ENCODE assay signal across 32 cellular contexts in genomic region chr18:39486268-39486667, GRCh38.
DNase-seq lines count a peak whose midpoint lies in the region; ATAC-seq, FAIRE-seq and TF ChIP-seq lines count a peak whose summit lies in the region.
"Had no signal": no experiment of that assay in that cellular context is flagged by ENCODE, and none has a peak within 500 bp of the region (broad histone marks: within the 10 kb centered on the region; RNA-seq: fewer than 3 reads in every experiment).

No MANE protein-coding gene starts in this region.

- H3K27me3 ChIP-seq in BJ (ENCODE audit: control insufficient read depth, insufficient read depth, low read length), result no peaks in the 10 kb centered on the region
- no peaks in the 10 kb centered on the region for H3K27me3 ChIP-seq in H1 (replicated peaks in 1 of 4; ENCODE audit: control insufficient read depth in 3 of 4, extremely low read depth in 1 of 4, insufficient read depth in 3 of 4, low read length in 3 of 4)
- H3K27me3 ChIP-seq: gastrocnemius medialis, right atrium auricular region, uterus had no signal

- H3K4me1 ChIP-seq in H1 (replicated peaks in 1 of 4; ENCODE audit: control insufficient read depth in 3 of 4, insufficient read depth in 4 of 4, low read length in 3 of 4) (peaks cover 0 to 3% (median 0%) of the 10 kb centered on the region in 4 experiments; a peak in 1 of 7 replicates), kidney (ENCODE audit: control insufficient read depth in 1 of 2, insufficient read depth in 1 of 2, low read depth in 1 of 2, low read length in 2 of 2) (no peaks in the 10 kb centered on the region)
- H3K4me1 ChIP-seq: gastrocnemius medialis, right atrium auricular region, uterus had no signal

- TF ChIP-seq CTCF in BJ (IDR thresholded peaks at IDR 0.05; ENCODE audit: insufficient read depth, low read depth, low read length) (0 out of 2 replicates have a peak, but pooled peaks have one; percentile 8), LNCaP clone FGC (IDR thresholded peaks at IDR 0.05; ENCODE audit: control insufficient read depth, extremely low read depth, insufficient read depth) (0 out of 2 replicates have a peak, but pooled peaks have one; percentile 10), H1 (IDR thresholded peaks at IDR 0.05; ENCODE audit: control extremely low read depth in 1 of 3, insufficient read depth in 1 of 3, low read depth in 1 of 3, low read length in 3 of 3) (peak in 2 of 3 experiments; percentile 53 to 61; a peak in 3 of 4 replicates), kidney (IDR thresholded peaks at IDR 0.05; ENCODE audit: borderline replicate concordance, extremely low read depth, insufficient read depth) (peak; percentile 13), GM10266 (IDR thresholded peaks at IDR 0.05; ENCODE audit: control insufficient read depth, insufficient read depth, low read depth, missing control alignments) (no peak)

- H2BK15ac ChIP-seq in H1 (ENCODE audit: low read length), result no peak overlapping the region

- CTCF ChIA-PET in BJ (lab: Yijun Ruan, JAX) (no interaction called here), H1 (lab: Charles Lee; ENCODE audit: partially characterized antibody) (interaction anchor here (1.0 to 1.3 kb wide), 3 partner anchors 11 to 353 kb away, joined by 3 read pairs; no protein-coding TSS in a partner anchor)

- no peak for DNase-seq in BJ (ENCODE audit: low read depth)
- DNase-seq in LNCaP clone FGC (ENCODE audit: low read depth), result no peak
- DNase-seq in H1 (ENCODE audit: low read depth in 1 of 2, low spot score in 2 of 2), result peak in 1 of 2 experiments; percentile 1
- no peak for DNase-seq in kidney
- no peak for DNase-seq in GM10266 (ENCODE audit: extremely low spot score)
- no peak for DNase-seq in middle frontal gyrus (ENCODE audit: extremely low spot score, low spot score)
- no peak for DNase-seq in NCI-H1048 (lab: John Stamatoyannopoulos, UW)
- DNase-seq: activated CD4-positive, alpha-beta T cell treated with anti-CD3 and anti-CD28 coated beads, Interleukin-2, amount 10 ng/mL, durations not matched to agents 24 days and 14 days; activated CD8-positive, alpha-beta memory T cell treated with anti-CD3 and anti-CD28 coated beads for 24 hours; anterior cingulate cortex; CD4-positive, alpha-beta memory T cell; cortex of kidney; DND-41; effector memory CD4-positive, alpha-beta T cell; erythroblast; gastrocnemius medialis; HCEC 1CT; left colon; NCI-H1092; NCI-H1694; NCI-H446 treated with DMSO at 0.1 percent for 48 hours; NCI-H774; posterior cingulate gyrus; SHP77 treated with DMSO at 0.1 percent for 48 hours; stimulated activated CD4-positive, alpha-beta T cell treated with anti-CD3 and anti-CD28 coated beads, Interleukin-2, amount 100 ng/mL, for 24 hours; stimulated activated naive CD8-positive, alpha-beta T cell treated with anti-CD3 and anti-CD28 coated beads, Interleukin-15, Interleukin-2, amounts not matched to agents 100 U/mL and 50 U/mL, for 24 hours; uterus had no signal

- H3K9me3 ChIP-seq in H1 (ENCODE audit: insufficient read depth in 2 of 2, low read depth in 1 of 2, low read length in 1 of 2) (no peaks in the 10 kb centered on the region), kidney (ENCODE audit: control insufficient read depth in 1 of 2, low read length in 2 of 2) (no peaks in the 10 kb centered on the region)
- H3K9me3 ChIP-seq: gastrocnemius medialis, right atrium auricular region, uterus had no signal

- no peaks in the 10 kb centered on the region for H3K79me1 ChIP-seq in H1 (ENCODE audit: low read depth, low read length)

- H2BK120ac ChIP-seq in H1 (replicated peaks; ENCODE audit: low read depth, low read length), result no peak overlapping the region

- H4K20me1 ChIP-seq in H1 (replicated peaks in 1 of 2; ENCODE audit: control insufficient read depth in 1 of 2, insufficient read depth in 2 of 2, low read length in 2 of 2), result no peaks in the 10 kb centered on the region

- H3K18ac ChIP-seq in H1 (ENCODE audit: extremely low read depth, low read length), result no peak overlapping the region

- no peak overlapping the region for H3K9ac ChIP-seq in H1 (replicated peaks in 1 of 4; ENCODE audit: extremely low read depth in 1 of 4, low read depth in 3 of 4, low read length in 3 of 4)
- no peak overlapping the region for H3K9ac ChIP-seq in kidney (ENCODE audit: low read length in 2 of 2)

- no peak overlapping the region for H4K8ac ChIP-seq in H1 (ENCODE audit: extremely low read depth, insufficient read depth, low read length)

- H3K4me3 ChIP-seq in BJ (ENCODE audit: low read depth, low read length) (no peak overlapping the region), LNCaP clone FGC (ENCODE audit: low read depth, low read length) (no peak overlapping the region), H1 (ENCODE audit: extremely low read depth in 1 of 4, insufficient read depth in 2 of 4, low read depth in 3 of 4, low read length in 4 of 4) (no peak overlapping the region), kidney (ENCODE audit: low read length in 2 of 2) (no peak overlapping the region)
- H3K4me3 ChIP-seq: gastrocnemius medialis, right atrium auricular region, uterus had no signal

- 96% methylated on average over 3 of the region's 3 CpGs; no CpG with 5 or more reads in 1 of the 2 experiments for WGBS in H1 (ENCODE audit: extremely low coverage in 1 of 2, insufficient coverage in 1 of 2, insufficient read length in 1 of 2, insufficient replicate concordance in 2 of 2, low coverage in 1 of 2, low lambda C conversion rate in 2 of 2, missing lambda C conversion rate in 1 of 2), 2 experiments

- no peak overlapping the region for H4K91ac ChIP-seq in H1 (replicated peaks; ENCODE audit: insufficient read length, low read length)

- H3K27ac ChIP-seq in H1 (ENCODE audit: low read depth, low read length) (no peak overlapping the region), kidney (ENCODE audit: low read depth in 2 of 2, low read length in 2 of 2) (no peak overlapping the region)
- H3K27ac ChIP-seq: gastrocnemius medialis, right atrium auricular region, uterus had no signal

- ATAC-seq in GM18520 (IDR thresholded peaks at IDR 0.05; ENCODE audit: unreplicated experiment), result no peak
- ATAC-seq: activated naive CD4-positive, alpha-beta T cell treated with anti-CD3 and anti-CD28 coated beads, Interleukin-2, amount 50 U/mL, for 72 hours; gastrocnemius medialis; left colon; Panc1; stimulated activated naive CD8-positive, alpha-beta T cell treated with anti-CD3 and anti-CD28 coated beads, Interleukin-15, Interleukin-2, amounts not matched to agents 100 U/mL and 50 U/mL, for 24 hours had no signal

- no peaks in the 10 kb centered on the region for H3K23me2 ChIP-seq in H1 (ENCODE audit: low read depth, low read length)

- H3K4ac ChIP-seq in H1 (replicated peaks; ENCODE audit: insufficient read length, low read depth, low read length), result no peak overlapping the region

- POLR2A ChIA-PET in BJ (lab: Charles Lee) (no interaction called here), H1 (lab: Charles Lee; ENCODE audit: partially characterized antibody) (no interaction called here)

- H3K23ac ChIP-seq in H1 (ENCODE audit: insufficient read length), result no peak overlapping the region

- H2BK12ac ChIP-seq in H1 (ENCODE audit: low read depth, low read length), result no peak overlapping the region

- H3K79me2 ChIP-seq in H1 (ENCODE audit: control insufficient read depth in 1 of 2, insufficient read depth in 2 of 2, low read length in 2 of 2), result no peaks in the 10 kb centered on the region

- H2AK5ac ChIP-seq in H1 (ENCODE audit: low read depth, low read length), result no peak overlapping the region

- H2BK20ac ChIP-seq in H1 (ENCODE audit: low read length), result no peak overlapping the region

- H3K36me3 ChIP-seq in BJ (ENCODE audit: control insufficient read depth, insufficient read depth, low read length) (no peaks in the 10 kb centered on the region), H1 (ENCODE audit: control insufficient read depth in 2 of 4, insufficient read depth in 4 of 4, low read length in 3 of 4) (no peaks in the 10 kb centered on the region), kidney (ENCODE audit: control insufficient read depth in 1 of 2, insufficient read depth in 2 of 2, low read length in 2 of 2) (no peaks in the 10 kb centered on the region)
- H3K36me3 ChIP-seq: gastrocnemius medialis, right atrium auricular region, uterus had no signal

- no peak overlapping the region for H3K4me2 ChIP-seq in H1 (ENCODE audit: insufficient read depth in 1 of 2, low read depth in 2 of 2, low read length in 2 of 2)

- TF ChIP-seq RAD21 in H1 (IDR thresholded peaks at IDR 0.05 in 1 of 2, conservative IDR thresholded peaks at IDR 0.05 in 1 of 2; ENCODE audit: low read depth in 2 of 2, low read length in 2 of 2), result peak; percentile 42 to 51; a peak in 3 of 4 replicates

- no peak for TF ChIP-seq EP300 in H1 (IDR thresholded peaks at IDR 0.05; ENCODE audit: borderline replicate concordance in 1 of 2, low read depth in 2 of 2, low read length in 2 of 2)

- no peak for TF ChIP-seq POLR2A in H1 (IDR thresholded peaks at IDR 0.05; ENCODE audit: control extremely low read depth in 1 of 2, low read depth in 2 of 2, low read length in 2 of 2)

- H3K14ac ChIP-seq in H1 (ENCODE audit: insufficient read length), result no peak overlapping the region

- H4K5ac ChIP-seq in H1 (ENCODE audit: insufficient read length, low read depth, low read length), result no peak overlapping the region

- no peak overlapping the region for H2BK5ac ChIP-seq in H1 (ENCODE audit: low read depth, low read length)

- FAIRE-seq in H1 (lab: Jason Lieb, UNC) (no peak), kidney (lab: Jason Lieb, UNC) (no peak)
- FAIRE-seq: A204.1 had no signal

- intact Hi-C loops in kidney (cut with DNase I), result no loop called here

- no peak overlapping the region for H3K56ac ChIP-seq in H1 (replicated peaks; ENCODE audit: insufficient read length, low read depth, low read length)

- no peak overlapping the region for H2AFZ ChIP-seq in H1 (ENCODE audit: low read length)

TF ChIP-seq in H1, 55 proteins besides CTCF, POLR2A, EP300 and RAD21 (continues in another document):
- TF ChIP-seq EGR1 (IDR thresholded peaks at IDR 0.05; ENCODE audit: borderline replicate concordance, low read depth, low read length) (no peak), SP4 (IDR thresholded peaks at IDR 0.05; ENCODE audit: low read length) (no peak), SP1 (IDR thresholded peaks at IDR 0.05; ENCODE audit: low read depth, low read length) (no peak)
